In the genomic region with DNA sequence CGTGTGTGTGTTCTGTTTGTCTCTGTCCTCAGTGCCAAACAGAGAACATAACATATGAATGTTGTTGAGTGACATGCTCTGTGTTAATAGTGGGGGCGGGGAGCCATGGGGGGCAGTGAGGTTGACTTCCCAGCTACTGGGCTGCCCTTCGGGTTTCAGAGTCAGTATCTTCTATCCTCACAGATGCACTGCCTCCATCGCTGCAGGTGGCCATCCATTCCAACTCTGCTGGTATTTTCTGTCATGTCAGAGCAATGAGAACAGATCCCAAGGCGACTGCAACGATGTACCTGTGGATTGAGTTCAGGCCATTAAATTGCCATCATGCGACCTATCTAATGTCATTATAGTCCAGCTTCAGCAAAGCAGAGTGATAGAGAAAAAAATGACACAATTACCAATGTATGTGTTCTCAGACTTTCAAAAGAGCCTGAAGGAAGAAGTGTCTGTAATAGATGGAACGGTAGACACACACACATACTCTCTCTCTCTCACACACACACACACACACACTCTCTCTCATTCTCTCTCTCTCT, we compare ENCODE assay signal across 1 cellular context.
TF ChIP-seq lines count a peak whose summit lies in the region.

No MANE protein-coding gene starts in this region.

TF ChIP-seq in GM23338, 12 proteins besides CTCF, POLR2A, EP300 and RAD21 (continued from another document):
- TF ChIP-seq, protein P1, sequence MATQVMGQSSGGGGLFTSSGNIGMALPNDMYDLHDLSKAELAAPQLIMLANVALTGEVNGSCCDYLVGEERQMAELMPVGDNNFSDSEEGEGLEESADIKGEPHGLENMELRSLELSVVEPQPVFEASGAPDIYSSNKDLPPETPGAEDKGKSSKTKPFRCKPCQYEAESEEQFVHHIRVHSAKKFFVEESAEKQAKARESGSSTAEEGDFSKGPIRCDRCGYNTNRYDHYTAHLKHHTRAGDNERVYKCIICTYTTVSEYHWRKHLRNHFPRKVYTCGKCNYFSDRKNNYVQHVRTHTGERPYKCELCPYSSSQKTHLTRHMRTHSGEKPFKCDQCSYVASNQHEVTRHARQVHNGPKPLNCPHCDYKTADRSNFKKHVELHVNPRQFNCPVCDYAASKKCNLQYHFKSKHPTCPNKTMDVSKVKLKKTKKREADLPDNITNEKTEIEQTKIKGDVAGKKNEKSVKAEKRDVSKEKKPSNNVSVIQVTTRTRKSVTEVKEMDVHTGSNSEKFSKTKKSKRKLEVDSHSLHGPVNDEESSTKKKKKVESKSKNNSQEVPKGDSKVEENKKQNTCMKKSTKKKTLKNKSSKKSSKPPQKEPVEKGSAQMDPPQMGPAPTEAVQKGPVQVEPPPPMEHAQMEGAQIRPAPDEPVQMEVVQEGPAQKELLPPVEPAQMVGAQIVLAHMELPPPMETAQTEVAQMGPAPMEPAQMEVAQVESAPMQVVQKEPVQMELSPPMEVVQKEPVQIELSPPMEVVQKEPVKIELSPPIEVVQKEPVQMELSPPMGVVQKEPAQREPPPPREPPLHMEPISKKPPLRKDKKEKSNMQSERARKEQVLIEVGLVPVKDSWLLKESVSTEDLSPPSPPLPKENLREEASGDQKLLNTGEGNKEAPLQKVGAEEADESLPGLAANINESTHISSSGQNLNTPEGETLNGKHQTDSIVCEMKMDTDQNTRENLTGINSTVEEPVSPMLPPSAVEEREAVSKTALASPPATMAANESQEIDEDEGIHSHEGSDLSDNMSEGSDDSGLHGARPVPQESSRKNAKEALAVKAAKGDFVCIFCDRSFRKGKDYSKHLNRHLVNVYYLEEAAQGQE (IDR thresholded peaks at IDR 0.05; ENCODE audit: unreplicated experiment) = no peak
- no peak for TF ChIP-seq EZH2phosphoT487 (IDR thresholded peaks at IDR 0.05; ENCODE audit: unreplicated experiment)
- no peak for TF ChIP-seq CREB1 (CRISPR knock-in tag; IDR thresholded peaks at IDR 0.05; ENCODE audit: low read depth)
- no peak for TF ChIP-seq POLR2AphosphoS5 (IDR thresholded peaks at IDR 0.05; ENCODE audit: low read depth)
- no peak for TF ChIP-seq NANOG (IDR thresholded peaks at IDR 0.05; ENCODE audit: borderline replicate concordance)
